In genomic region chr7:81627565-81628287, GRCh38 we compare ENCODE assay signal across 17 cellular contexts.
DNase-seq lines count a peak whose midpoint lies in the region; ATAC-seq, FAIRE-seq and TF ChIP-seq lines count a peak whose summit lies in the region.
"Had no signal": no experiment of that assay in that cellular context is flagged by ENCODE, and none has a peak within 500 bp of the region (broad histone marks: within the 10 kb centered on the region; RNA-seq: fewer than 3 reads in every experiment).

No MANE protein-coding gene starts in this region.

- FAIRE-seq in H54 (lab: Jason Lieb, UNC): peak; percentile 82

- peak overlapping the region; percentile 59 for H3K27ac ChIP-seq in epithelial cell of prostate
- H3K27ac ChIP-seq in esophagus muscularis mucosa (replicated peaks in 1 of 4): no peak overlapping the region
- H3K27ac ChIP-seq: left ventricle myocardium inferior, tibial nerve had no signal

- H3K4me3 ChIP-seq in skeletal muscle cell (ENCODE audit: low read depth, low read length): no peak overlapping the region
- no peak overlapping the region for H3K4me3 ChIP-seq in esophagus muscularis mucosa
- H3K4me3 ChIP-seq: left ventricle myocardium inferior, tibial nerve had no signal

- no peaks in the 10 kb centered on the region for H3K27me3 ChIP-seq in esophagus muscularis mucosa
- H3K27me3 ChIP-seq: tibial nerve had no signal

- no peaks in the 10 kb centered on the region for H3K9me3 ChIP-seq in esophagus muscularis mucosa
- H3K9me3 ChIP-seq: left ventricle myocardium inferior, tibial nerve had no signal

- no peak for DNase-seq in H54 (ENCODE audit: insufficient read length, low spot score)
- DNase-seq in RPMI7951 (ENCODE audit: low read depth): peak; percentile 44
- peak; percentile 60 for DNase-seq in epithelial cell of prostate (ENCODE audit: low read depth, low spot score)
- DNase-seq in skeletal muscle cell (ENCODE audit: low read depth): peak; percentile 79
- no peak for DNase-seq in esophagus muscularis mucosa (ENCODE audit: extremely low spot score)
- no peak for DNase-seq in hepatic stellate cell (ENCODE audit: low spot score)
- DNase-seq: aorta; effector CD8-positive, alpha-beta T cell; KG1; left ventricle myocardium inferior; naive B cell; NCI-H1694; NCI-H524 treated with DMSO at 0.1 percent for 48 hours; retina; stimulated activated CD4-positive, alpha-beta T cell treated with anti-CD3 and anti-CD28 coated beads, Interleukin-4, amount 100 ng/mL, for 1 hour had no signal

- intact Hi-C loops in esophagus muscularis mucosa (cut with DNase I): no loop called here

- H3K36me3 ChIP-seq in esophagus muscularis mucosa: no peaks in the 10 kb centered on the region
- H3K36me3 ChIP-seq: left ventricle myocardium inferior, tibial nerve had no signal

- no peak for TF ChIP-seq POLR2A in H54 (IDR thresholded peaks at IDR 0.05; ENCODE audit: low read depth, low read length)
- TF ChIP-seq POLR2A in esophagus muscularis mucosa (IDR thresholded peaks at IDR 0.05; ENCODE audit: low read depth): no peak

- no peak for ATAC-seq in HG03442 (IDR thresholded peaks at IDR 0.05; ENCODE audit: unreplicated experiment)

- no peaks in the 10 kb centered on the region for H3K4me1 ChIP-seq in esophagus muscularis mucosa
- H3K4me1 ChIP-seq: left ventricle myocardium inferior had no signal

- no peak for TF ChIP-seq EP300 in esophagus muscularis mucosa (IDR thresholded peaks at IDR 0.05)

- WGBS in esophagus muscularis mucosa: 85% methylated on average over 6 of the region's 6 CpGs

- no peak for TF ChIP-seq CTCF in esophagus muscularis mucosa (IDR thresholded peaks at IDR 0.05)

Comparison
In these comparisons a context has a peak if more than half of its experiments do, and no peak if none do; other contexts are left out.
1. DNase-seq: peak in RPMI7951 (single experiment), epithelial cell of prostate (single experiment) and skeletal muscle cell (single experiment); none in H54 (single experiment), esophagus muscularis mucosa (single experiment) and hepatic stellate cell (single experiment).